8 cellular contexts compared by ENCODE assay signal in genomic region chr20:4607287-4607713, GRCh38.
DNase-seq lines count a peak whose midpoint lies in the region; ATAC-seq and TF ChIP-seq lines count a peak whose summit lies in the region.

No MANE protein-coding gene starts in this region.

- H3K79me2 ChIP-seq in SK-N-SH (ENCODE audit: insufficient read depth) = no peaks in the 10 kb centered on the region

- H3K27ac ChIP-seq in SK-N-SH (ENCODE audit: low read depth in 2 of 2, low read length in 1 of 2) = no peak overlapping the region

- CTCF ChIA-PET in SK-N-SH (lab: Yijun Ruan, JAX) = interaction anchor here (0.6 to 2.7 kb wide), 12 partner anchors 15 to 494 kb away, joined by 3 to 32 read pairs (median 5); partner anchors contain the start of gene PRND

- POLR2A ChIA-PET in SK-N-SH (lab: Yijun Ruan, JAX) = no interaction called here

- H4K20me1 ChIP-seq in SK-N-SH (ENCODE audit: insufficient read depth) = no peaks in the 10 kb centered on the region

- H3K4me3 ChIP-seq in MG63 = no peak overlapping the region
- H3K4me3 ChIP-seq in SK-N-SH (ENCODE audit: low read depth in 2 of 2, low read length in 1 of 2) = no peak overlapping the region; a peak in 1 of 4 replicates

- peak; percentile 94 for TF ChIP-seq RAD21 in SK-N-SH (IDR thresholded peaks at IDR 0.05; ENCODE audit: low read length)

- H2AFZ ChIP-seq in SK-N-SH (ENCODE audit: low read depth) = no peak overlapping the region

- H3K9me3 ChIP-seq in MG63 (no peaks in the 10 kb centered on the region), SK-N-SH (no peaks in the 10 kb centered on the region)

- no peak overlapping the region for H3K4me2 ChIP-seq in SK-N-SH

- DNase-seq in NOMO-1 (lab: John Stamatoyannopoulos, UW; ENCODE audit: unreplicated experiment in 2 of 2) (peak; percentile 45 to 52), NOMO-1 treated with dmso at 0.1 percent for 144 hours (lab: John Stamatoyannopoulos, UW; ENCODE audit: unreplicated experiment) (no peak), MG63 (peak; percentile 18), SK-N-SH (peak; percentile 70), glomerular visceral epithelial cell (ENCODE audit: extremely low spot score) (peak; percentile 75), pons (ENCODE audit: low spot score) (peak; percentile 80)
- DNase-seq in activated naive CD4-positive, alpha-beta T cell treated with anti-CD3 and anti-CD28 coated beads, Interleukin-2, amount 50 U/mL, for 16 hours = peak; percentile 40

- H3K27me3 ChIP-seq in MG63 (no peaks in the 10 kb centered on the region), SK-N-SH (ENCODE audit: insufficient read depth) (no peaks in the 10 kb centered on the region)

- 28% methylated on average over 13 of the region's 13 CpGs for WGBS in SK-N-SH (ENCODE audit: low lambda C conversion rate)

- no peak for TF ChIP-seq EP300 in SK-N-SH (IDR thresholded peaks at IDR 0.05; ENCODE audit: borderline replicate concordance in 1 of 2, low read depth in 1 of 2, low read length in 1 of 2)

- no peak for ATAC-seq in GM18867 (IDR thresholded peaks at IDR 0.05; ENCODE audit: unreplicated experiment)

- H3K4me1 ChIP-seq in SK-N-SH (ENCODE audit: control insufficient read depth in 1 of 2, insufficient read depth in 2 of 2, low read depth in 1 of 2, low read length in 1 of 2) = peaks cover 0 to 8% of the 10 kb centered on the region in 2 experiments; a peak in 2 of 4 replicates

- TF ChIP-seq CTCF in SK-N-SH (IDR thresholded peaks at IDR 0.05) = peak; percentile 96

- H3K9ac ChIP-seq in SK-N-SH = no peak overlapping the region

- peaks cover 6% of the 10 kb centered on the region for H3F3A ChIP-seq in SK-N-SH (replicated peaks; ENCODE audit: insufficient read depth)

- no peaks in the 10 kb centered on the region for H3K9me2 ChIP-seq in SK-N-SH

- H3K36me3 ChIP-seq in MG63 (no peaks in the 10 kb centered on the region), SK-N-SH (replicated peaks in 1 of 2; ENCODE audit: control insufficient read depth in 1 of 2, insufficient read depth in 2 of 2, low read length in 1 of 2) (no peaks in the 10 kb centered on the region)

TF ChIP-seq in SK-N-SH, 30 proteins besides CTCF, POLR2A, EP300 and RAD21:
- no peak for TF ChIP-seq JUND (IDR thresholded peaks at IDR 0.05)
- no peak for TF ChIP-seq NFIC (IDR thresholded peaks at IDR 0.05; ENCODE audit: borderline replicate concordance)
- 0 out of 2 replicates have a peak, but pooled peaks have one; percentile 20 for TF ChIP-seq IRF3 (IDR thresholded peaks at IDR 0.05; ENCODE audit: low read depth, low read length)
- peak; percentile 89 for TF ChIP-seq SMC3 (IDR thresholded peaks at IDR 0.05; ENCODE audit: low read depth, low read length)
- no peak for TF ChIP-seq SIN3A (IDR thresholded peaks at IDR 0.05; ENCODE audit: borderline replicate concordance, low read depth, low read length)
- no peak for TF ChIP-seq YY1 (IDR thresholded peaks at IDR 0.05; ENCODE audit: low read depth)
- no peak for TF ChIP-seq RCOR1 (IDR thresholded peaks at IDR 0.05; ENCODE audit: low read length)
